In genomic region chr18:6476880-6477279, GRCh38 we compare ENCODE assay signal across 18 cellular contexts.
A peak's percentile ranks its signal among the peaks of the same experiment; 100 is the strongest.
DNase-seq lines count a peak whose midpoint lies in the region; ATAC-seq and TF ChIP-seq lines count a peak whose summit lies in the region.
"Had no signal": no experiment of that assay in that cellular context is flagged by ENCODE, and none has a peak within 500 bp of the region (broad histone marks: within the 10 kb centered on the region; RNA-seq: fewer than 3 reads in every experiment).

No MANE protein-coding gene starts in this region.

- no peaks in the 10 kb centered on the region for H3K4me1 ChIP-seq in PC-3 (ENCODE audit: insufficient read depth, low read length)
- H3K4me1 ChIP-seq in SK-N-SH (ENCODE audit: control insufficient read depth in 1 of 2, insufficient read depth in 2 of 2, low read depth in 1 of 2, low read length in 1 of 2), result peaks cover 0 to 14% of the 10 kb centered on the region in 2 experiments; a peak in 2 of 4 replicates
- H3K4me1 ChIP-seq: BLaER1 treated with 17β-estradiol and CSF1 and Interleukin-3, amounts not matched to agents 10 nM and 100 nM had no signal

- no peak for TF ChIP-seq RAD21 in SK-N-SH (IDR thresholded peaks at IDR 0.05; ENCODE audit: low read length)

- POLR2A ChIA-PET in PC-3 (lab: Charles Lee; ENCODE audit: unreplicated experiment) (no interaction called here), SK-N-SH (lab: Yijun Ruan, JAX) (no interaction called here)

- DNase-seq in PC-3 (peak; percentile 9), epithelial cell of prostate (ENCODE audit: low read depth, low spot score) (peak; percentile 49), posterior vena cava (ENCODE audit: low spot score) (peak; percentile 61), type B pancreatic cell (ENCODE audit: extremely low spot score, unreplicated experiment) (no peak), SK-N-SH (no peak), mesenteric fat pad (ENCODE audit: low spot score) (no peak), activated gamma-delta T cell treated with Interleukin-2 at 50 U/mL for 16 hours (no peak)
- DNase-seq: Calu3; CD8-positive, alpha-beta T cell; DND-41; EL; GOT3; H7 had no signal

- no TSS peak for BruUV-seq in PC-3 (replicated peaks; lab: Mats Ljungman, UMichigan)

- no peak overlapping the region for H3K4me2 ChIP-seq in PC-3 (ENCODE audit: low read length)
- no peak overlapping the region for H3K4me2 ChIP-seq in SK-N-SH
- H3K4me2 ChIP-seq: BLaER1 treated with 17β-estradiol and CSF1 and Interleukin-3, amounts not matched to agents 10 nM and 100 nM had no signal

- H4K20me1 ChIP-seq in PC-3 (ENCODE audit: low read length), result no peaks in the 10 kb centered on the region
- H4K20me1 ChIP-seq in SK-N-SH (ENCODE audit: insufficient read depth), result no peaks in the 10 kb centered on the region
- H4K20me1 ChIP-seq: BLaER1 treated with 17β-estradiol and CSF1 and Interleukin-3, amounts not matched to agents 10 nM and 100 nM had no signal

- no peaks in the 10 kb centered on the region for H3K36me3 ChIP-seq in PC-3 (ENCODE audit: low read depth, low read length)
- H3K36me3 ChIP-seq in SK-N-SH (replicated peaks in 1 of 2; ENCODE audit: control insufficient read depth in 1 of 2, insufficient read depth in 2 of 2, low read length in 1 of 2), result no peaks in the 10 kb centered on the region
- H3K36me3 ChIP-seq: BLaER1 treated with 17β-estradiol and CSF1 and Interleukin-3, amounts not matched to agents 10 nM and 100 nM had no signal

- H3K4me3 Mint-ChIP-seq in type B pancreatic cell, result no peak overlapping the region
- H3K4me3 Mint-ChIP-seq: B cell; CD8-positive, alpha-beta T cell; IgD-negative memory B cell had no signal

- intact Hi-C loops in PC-3 (cut with micrococcal nuclease), result no loop called here
- intact Hi-C loops in posterior vena cava (cut with DNase I), result no loop called here

- H3K27ac ChIP-seq in PC-3 (ENCODE audit: low read length) (no peak overlapping the region), epithelial cell of prostate (no peak overlapping the region), SK-N-SH (ENCODE audit: low read depth in 2 of 2, low read length in 1 of 2) (no peak overlapping the region)
- H3K27ac ChIP-seq: BLaER1 treated with 17β-estradiol and CSF1 and Interleukin-3, amounts not matched to agents 10 nM and 100 nM had no signal

- H3K79me2 ChIP-seq in PC-3 (ENCODE audit: low read length) (no peaks in the 10 kb centered on the region), SK-N-SH (ENCODE audit: insufficient read depth) (no peaks in the 10 kb centered on the region)

- no peak for TF ChIP-seq EP300 in SK-N-SH (IDR thresholded peaks at IDR 0.05; ENCODE audit: borderline replicate concordance in 1 of 2, low read depth in 1 of 2, low read length in 1 of 2)

- H3K4me3 ChIP-seq in PC-3 (ENCODE audit: low read length) (no peak overlapping the region), SK-N-SH (ENCODE audit: low read depth in 2 of 2, low read length in 1 of 2) (no peak overlapping the region)
- H3K4me3 ChIP-seq: BLaER1 treated with 17β-estradiol and CSF1 and Interleukin-3, amounts not matched to agents 10 nM and 100 nM had no signal

- H3K4me1 Mint-ChIP-seq in type B pancreatic cell (ENCODE audit: unreplicated experiment), result no peaks in the 10 kb centered on the region
- H3K4me1 Mint-ChIP-seq: B cell, IgD-negative memory B cell had no signal

- WGBS in SK-N-SH (ENCODE audit: low lambda C conversion rate), result 30% methylated on average over 2 of the region's 2 CpGs

- no peaks in the 10 kb centered on the region for H3F3A ChIP-seq in PC-3 (ENCODE audit: low read length, unreplicated experiment)
- no peaks in the 10 kb centered on the region for H3F3A ChIP-seq in SK-N-SH (replicated peaks; ENCODE audit: insufficient read depth)

- H3K9ac ChIP-seq in PC-3 (ENCODE audit: low read length) (no peak overlapping the region), SK-N-SH (no peak overlapping the region)
- H3K9ac ChIP-seq: BLaER1 treated with 17β-estradiol and CSF1 and Interleukin-3, amounts not matched to agents 10 nM and 100 nM had no signal

- ATAC-seq in PC-3 (no peak), GM21737 (IDR thresholded peaks at IDR 0.05; ENCODE audit: unreplicated experiment) (no peak)
- ATAC-seq: CD8-positive, alpha-beta T cell; HepG2 had no signal

- H2AFZ ChIP-seq in PC-3 (ENCODE audit: low read length) (no peak overlapping the region), SK-N-SH (ENCODE audit: low read depth) (no peak overlapping the region)

- H3K9me3 ChIP-seq in PC-3 (ENCODE audit: low read length), result no peaks in the 10 kb centered on the region
- no peaks in the 10 kb centered on the region for H3K9me3 ChIP-seq in SK-N-SH
- H3K9me3 ChIP-seq: BLaER1 treated with 17β-estradiol and CSF1 and Interleukin-3, amounts not matched to agents 10 nM and 100 nM had no signal

- H3K27ac Mint-ChIP-seq in type B pancreatic cell, result peak overlapping the region; percentile 42
- H3K27ac Mint-ChIP-seq: B cell; CD8-positive, alpha-beta T cell; IgD-negative memory B cell had no signal

- H3K27me3 Mint-ChIP-seq in type B pancreatic cell, result peaks cover 3% of the 10 kb centered on the region
- H3K27me3 Mint-ChIP-seq: IgD-negative memory B cell had no signal

- H3K36me3 Mint-ChIP-seq in type B pancreatic cell, result no peaks in the 10 kb centered on the region
- H3K36me3 Mint-ChIP-seq: CD8-positive, alpha-beta T cell; IgD-negative memory B cell had no signal

- TF ChIP-seq CTCF in PC-3 (conservative IDR thresholded peaks at IDR 0.05; ENCODE audit: low read depth, low read length), result no peak
- no peak for TF ChIP-seq CTCF in type B pancreatic cell (conservative IDR thresholded peaks at IDR 0.05)
- TF ChIP-seq CTCF in SK-N-SH (IDR thresholded peaks at IDR 0.05), result no peak

- H3K9me3 Mint-ChIP-seq in type B pancreatic cell, result no peaks in the 10 kb centered on the region

- CTCF ChIA-PET in PC-3 (lab: Charles Lee) (no interaction called here), SK-N-SH (lab: Yijun Ruan, JAX) (interaction anchor here (0.7 to 1.5 kb wide), 3 partner anchors 10 to 608 kb away, joined by 3 read pairs; no protein-coding TSS in a partner anchor)

- H3K27me3 ChIP-seq in PC-3 (ENCODE audit: low read length) (peaks cover 3% of the 10 kb centered on the region; the same call in 1 of the 2 replicates), SK-N-SH (ENCODE audit: insufficient read depth) (no peaks in the 10 kb centered on the region)
- H3K27me3 ChIP-seq: BLaER1 treated with 17β-estradiol and CSF1 and Interleukin-3, amounts not matched to agents 10 nM and 100 nM had no signal

- H3K9me2 ChIP-seq in PC-3 (replicated peaks; ENCODE audit: low read length) (no peaks in the 10 kb centered on the region), SK-N-SH (no peaks in the 10 kb centered on the region)

TF ChIP-seq in SK-N-SH, 30 proteins besides CTCF, POLR2A, EP300 and RAD21 (continues in another document):
- TF ChIP-seq EZH2phosphoT487 (IDR thresholded peaks at IDR 0.05; ENCODE audit: borderline replicate concordance, low read depth) (no peak), MAX (IDR thresholded peaks at IDR 0.05; ENCODE audit: low read depth) (no peak), GATA2 (CRISPR knock-in tag; IDR thresholded peaks at IDR 0.05) (no peak), TAF1 (IDR thresholded peaks at IDR 0.05; ENCODE audit: borderline replicate concordance, low read depth, low read length) (no peak), TCF12 (IDR thresholded peaks at IDR 0.05) (no peak), MXI1 (IDR thresholded peaks at IDR 0.05; ENCODE audit: low read depth, low read length) (no peak), USF2 (IDR thresholded peaks at IDR 0.05; ENCODE audit: borderline replicate concordance, low read depth, low read length) (no peak), NFIC (IDR thresholded peaks at IDR 0.05; ENCODE audit: borderline replicate concordance) (no peak), ZBTB33 (IDR thresholded peaks at IDR 0.05; ENCODE audit: borderline replicate concordance, low read depth) (no peak), FOXM1 (IDR thresholded peaks at IDR 0.05; ENCODE audit: low read depth) (no peak), RCOR1 (IDR thresholded peaks at IDR 0.05; ENCODE audit: low read length) (no peak), IRF3 (IDR thresholded peaks at IDR 0.05; ENCODE audit: low read depth, low read length) (no peak), JUND (IDR thresholded peaks at IDR 0.05) (no peak), FOSL2 (IDR thresholded peaks at IDR 0.05; ENCODE audit: borderline replicate concordance, low read depth) (no peak), FOXJ3 (CRISPR knock-in tag; IDR thresholded peaks at IDR 0.05) (no peak)

Comparison
In these comparisons a context has a peak if more than half of its experiments do, and no peak if none do; other contexts are left out.
1. DNase-seq: peak in PC-3 (single experiment), epithelial cell of prostate (single experiment) and posterior vena cava (single experiment); none in type B pancreatic cell (single experiment), SK-N-SH (single experiment), mesenteric fat pad (single experiment) and activated gamma-delta T cell treated with Interleukin-2 at 50 U/mL for 16 hours (single experiment).